In the genomic region with DNA sequence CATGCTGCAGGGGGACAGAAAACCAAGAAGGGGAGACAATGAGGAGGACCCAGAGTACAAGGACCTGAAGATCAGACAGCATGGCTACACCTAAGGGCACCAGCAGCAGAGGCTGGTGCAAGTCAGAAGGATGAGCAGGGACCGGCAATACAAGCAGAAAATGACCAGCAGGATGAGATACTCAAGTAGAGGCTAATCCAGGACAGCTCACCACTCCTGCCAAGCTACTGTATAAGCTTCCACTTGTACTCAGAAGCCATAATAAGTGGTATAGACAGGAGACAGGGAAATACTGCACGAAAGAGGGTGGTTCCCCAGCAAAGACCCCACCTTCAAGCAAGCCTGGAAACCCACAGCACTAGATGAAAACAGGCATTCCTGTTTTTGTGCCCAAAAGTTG, we compare ENCODE assay signal across 14 cellular contexts.
DNase-seq lines count a peak whose midpoint lies in the region; ATAC-seq and TF ChIP-seq lines count a peak whose summit lies in the region.
"Had no signal": no experiment of that assay in that cellular context is flagged by ENCODE, and none has a peak within 500 bp of the region (broad histone marks: within the 10 kb centered on the region; RNA-seq: fewer than 3 reads in every experiment).

No MANE protein-coding gene starts in this region.

- H2AK5ac ChIP-seq in mesenchymal stem cell (ENCODE audit: low read length, severe bottlenecking), result no peak overlapping the region

- no peaks in the 10 kb centered on the region for H3K9me2 ChIP-seq in MM.1S (replicated peaks; ENCODE audit: insufficient read depth, low read length)

- peaks cover 28% of the 10 kb centered on the region for H3F3A ChIP-seq in MM.1S (ENCODE audit: insufficient read depth, low read length)

- WGBS in mesenchymal stem cell, result 83% methylated on average over 2 of the region's 2 CpGs

- no peaks in the 10 kb centered on the region for H3K9me3 Mint-ChIP-seq in activated naive CD8-positive, alpha-beta T cell treated with anti-CD3 and anti-CD28 coated beads, Interleukin-2, amount 10 ng/mL, durations not matched to agents 7 days and 5 days
- H3K9me3 Mint-ChIP-seq in activated naive CD8-positive, alpha-beta T cell treated with anti-CD3 and anti-CD28 coated beads, Interleukin-2, amount 50 U/mL, for 24 hours, result no peaks in the 10 kb centered on the region
- H3K9me3 Mint-ChIP-seq: CD4-positive, alpha-beta T cell had no signal

- H3K4ac ChIP-seq in mesenchymal stem cell (ENCODE audit: low read depth in 1 of 2, low read length in 2 of 2), result no peak overlapping the region

- no peak overlapping the region for H3K4me3 Mint-ChIP-seq in activated naive CD8-positive, alpha-beta T cell treated with anti-CD3 and anti-CD28 coated beads, Interleukin-2, amount 10 ng/mL, durations not matched to agents 7 days and 5 days
- H3K4me3 Mint-ChIP-seq in activated naive CD8-positive, alpha-beta T cell treated with anti-CD3 and anti-CD28 coated beads, Interleukin-2, amount 50 U/mL, for 24 hours, result no peak overlapping the region
- H3K4me3 Mint-ChIP-seq: CD4-positive, alpha-beta T cell had no signal

- peak overlapping the region; percentile 56 for H4K91ac ChIP-seq in mesenchymal stem cell (ENCODE audit: low read length)

- H2AFZ ChIP-seq in MM.1S (ENCODE audit: low read length) (peak overlapping the region; percentile 10; the same call in 1 of the 2 replicates), mesenchymal stem cell (ENCODE audit: low read depth, low read length) (no peak overlapping the region)

- no peak overlapping the region for H2BK120ac ChIP-seq in mesenchymal stem cell (ENCODE audit: low read depth, low read length)

- no peak overlapping the region for H2BK12ac ChIP-seq in mesenchymal stem cell (ENCODE audit: low read length in 2 of 2)

- H3K27me3 ChIP-seq in MM.1S (replicated peaks; ENCODE audit: insufficient read depth, low read length) (no peaks in the 10 kb centered on the region), mesenchymal stem cell (ENCODE audit: control insufficient read depth in 1 of 2, insufficient read depth in 1 of 2, low read length in 2 of 2) (no peaks in the 10 kb centered on the region), MG63 (no peaks in the 10 kb centered on the region)

- H3K36me3 ChIP-seq in MM.1S (replicated peaks; ENCODE audit: insufficient read depth, low read length), result no peaks in the 10 kb centered on the region
- H3K36me3 ChIP-seq in mesenchymal stem cell (ENCODE audit: control insufficient read depth in 1 of 2, insufficient read depth in 2 of 2, low read depth in 1 of 2, low read length in 2 of 2), result no peaks in the 10 kb centered on the region
- H3K36me3 ChIP-seq in MG63, result no peaks in the 10 kb centered on the region
- H3K36me3 ChIP-seq: HAP-1 had no signal

- peaks cover 54% of the 10 kb centered on the region for H3K4me1 ChIP-seq in MM.1S (ENCODE audit: low read length)
- H3K4me1 ChIP-seq in mesenchymal stem cell (ENCODE audit: control insufficient read depth, insufficient read depth, low read depth, low read length), result no peaks in the 10 kb centered on the region
- H3K4me1 ChIP-seq: HAP-1 had no signal

- H3K36me3 Mint-ChIP-seq in activated naive CD8-positive, alpha-beta T cell treated with anti-CD3 and anti-CD28 coated beads, Interleukin-2, amount 10 ng/mL, durations not matched to agents 7 days and 5 days, result no peaks in the 10 kb centered on the region
- H3K36me3 Mint-ChIP-seq in activated naive CD8-positive, alpha-beta T cell treated with anti-CD3 and anti-CD28 coated beads, Interleukin-2, amount 50 U/mL, for 24 hours (ENCODE audit: low read depth), result no peaks in the 10 kb centered on the region

- peaks cover 11% of the 10 kb centered on the region for H3K27me3 Mint-ChIP-seq in activated naive CD8-positive, alpha-beta T cell treated with anti-CD3 and anti-CD28 coated beads, Interleukin-2, amount 10 ng/mL, durations not matched to agents 7 days and 5 days
- H3K27me3 Mint-ChIP-seq in activated naive CD8-positive, alpha-beta T cell treated with anti-CD3 and anti-CD28 coated beads, Interleukin-2, amount 50 U/mL, for 24 hours, result peaks cover 3% of the 10 kb centered on the region

- no peak for ATAC-seq in activated naive CD8-positive, alpha-beta T cell treated with anti-CD3 and anti-CD28 coated beads, Interleukin-2, amount 10 ng/mL, durations not matched to agents 7 days and 5 days (ENCODE audit: low read depth)
- ATAC-seq in activated naive CD8-positive, alpha-beta T cell treated with anti-CD3 and anti-CD28 coated beads, Interleukin-2, amount 50 U/mL, for 24 hours, result no peak
- ATAC-seq in HG03442 (IDR thresholded peaks at IDR 0.05; ENCODE audit: unreplicated experiment), result no peak
- ATAC-seq: HepG2 had no signal

- H3K4me2 ChIP-seq in MM.1S (ENCODE audit: low read depth, low read length) (0 out of 2 replicates have a peak overlapping the region, but pooled peaks have one; percentile 5), mesenchymal stem cell (ENCODE audit: low read length, poor library complexity, severe bottlenecking) (no peak overlapping the region)

- H3K9ac ChIP-seq in MM.1S (ENCODE audit: low read length) (no peak overlapping the region), mesenchymal stem cell (ENCODE audit: low read length) (no peak overlapping the region)

- no peak overlapping the region for H3K23ac ChIP-seq in mesenchymal stem cell (ENCODE audit: low read length in 2 of 2)

- peak overlapping the region; percentile 46 for H3K27ac Mint-ChIP-seq in activated naive CD8-positive, alpha-beta T cell treated with anti-CD3 and anti-CD28 coated beads, Interleukin-2, amount 10 ng/mL, durations not matched to agents 7 days and 5 days
- H3K27ac Mint-ChIP-seq in activated naive CD8-positive, alpha-beta T cell treated with anti-CD3 and anti-CD28 coated beads, Interleukin-2, amount 50 U/mL, for 24 hours, result no peak overlapping the region
- H3K27ac Mint-ChIP-seq: CD4-positive, alpha-beta T cell had no signal

- no peak overlapping the region for H2BK5ac ChIP-seq in mesenchymal stem cell (ENCODE audit: low read depth, low read length, poor library complexity, severe bottlenecking)

- no peaks in the 10 kb centered on the region for H4K20me1 ChIP-seq in MM.1S (ENCODE audit: insufficient read depth, low read length)

- POLR2A ChIA-PET in activated naive CD8-positive, alpha-beta T cell treated with anti-CD3 and anti-CD28 coated beads, Interleukin-2, amount 10 ng/mL, durations not matched to agents 7 days and 5 days (lab: Charles Lee), result no interaction called here

- no peak for DNase-seq in activated naive CD8-positive, alpha-beta T cell treated with anti-CD3 and anti-CD28 coated beads, Interleukin-2, amount 10 ng/mL, durations not matched to agents 7 days and 5 days
- no peak for DNase-seq in activated naive CD8-positive, alpha-beta T cell treated with anti-CD3 and anti-CD28 coated beads, Interleukin-2, amount 50 U/mL, for 24 hours
- DNase-seq in MM.1S (no peak), mesenchymal stem cell (no peak), hypothalamus (lab: John Stamatoyannopoulos, UW) (no peak), MG63 (no peak)
- DNase-seq: ACHN; C1 segment of cervical spinal cord; Calu3; CD4-positive, alpha-beta T cell; DMS 273 treated with DMSO at 0.1 percent for 48 hours had no signal

- no peak overlapping the region for H3K18ac ChIP-seq in mesenchymal stem cell (ENCODE audit: low read depth in 1 of 2, low read length in 2 of 2)

- H2BK15ac ChIP-seq in mesenchymal stem cell (ENCODE audit: low read depth, poor library complexity, severe bottlenecking), result no peak overlapping the region

- H3K9me3 ChIP-seq in MM.1S (replicated peaks; ENCODE audit: insufficient read depth, low read length) (no peaks in the 10 kb centered on the region), mesenchymal stem cell (ENCODE audit: control insufficient read depth, low read length) (no peaks in the 10 kb centered on the region), MG63 (no peaks in the 10 kb centered on the region)
- H3K9me3 ChIP-seq: HAP-1 had no signal

- H3K27ac ChIP-seq in MM.1S (ENCODE audit: low read length), result no peak overlapping the region
- no peak overlapping the region for H3K27ac ChIP-seq in mesenchymal stem cell (ENCODE audit: low read length, poor library complexity, severe bottlenecking)

- no peak for TF ChIP-seq CTCF in MM.1S (IDR thresholded peaks at IDR 0.05; ENCODE audit: low read length)

- H3K4me1 Mint-ChIP-seq in activated naive CD8-positive, alpha-beta T cell treated with anti-CD3 and anti-CD28 coated beads, Interleukin-2, amount 10 ng/mL, durations not matched to agents 7 days and 5 days, result peaks cover 8% of the 10 kb centered on the region
- peaks cover 8% of the 10 kb centered on the region for H3K4me1 Mint-ChIP-seq in activated naive CD8-positive, alpha-beta T cell treated with anti-CD3 and anti-CD28 coated beads, Interleukin-2, amount 50 U/mL, for 24 hours

- no peak overlapping the region for H3K14ac ChIP-seq in mesenchymal stem cell (ENCODE audit: low read length in 2 of 2)

- H3K79me1 ChIP-seq in mesenchymal stem cell (replicated peaks; ENCODE audit: low read length, poor library complexity, severe bottlenecking), result no peaks in the 10 kb centered on the region

- H4K8ac ChIP-seq in mesenchymal stem cell (ENCODE audit: low read length), result no peak overlapping the region

- H3K4me3 ChIP-seq in MM.1S (ENCODE audit: low read length), result no peak overlapping the region
- no peak overlapping the region for H3K4me3 ChIP-seq in mesenchymal stem cell (ENCODE audit: insufficient read depth in 1 of 2, low read depth in 1 of 2, low read length in 2 of 2)
- no peak overlapping the region for H3K4me3 ChIP-seq in MG63
- H3K4me3 ChIP-seq: HAP-1 had no signal

- no peaks in the 10 kb centered on the region for H3K79me2 ChIP-seq in MM.1S (ENCODE audit: low read length)
